In the genomic region with DNA sequence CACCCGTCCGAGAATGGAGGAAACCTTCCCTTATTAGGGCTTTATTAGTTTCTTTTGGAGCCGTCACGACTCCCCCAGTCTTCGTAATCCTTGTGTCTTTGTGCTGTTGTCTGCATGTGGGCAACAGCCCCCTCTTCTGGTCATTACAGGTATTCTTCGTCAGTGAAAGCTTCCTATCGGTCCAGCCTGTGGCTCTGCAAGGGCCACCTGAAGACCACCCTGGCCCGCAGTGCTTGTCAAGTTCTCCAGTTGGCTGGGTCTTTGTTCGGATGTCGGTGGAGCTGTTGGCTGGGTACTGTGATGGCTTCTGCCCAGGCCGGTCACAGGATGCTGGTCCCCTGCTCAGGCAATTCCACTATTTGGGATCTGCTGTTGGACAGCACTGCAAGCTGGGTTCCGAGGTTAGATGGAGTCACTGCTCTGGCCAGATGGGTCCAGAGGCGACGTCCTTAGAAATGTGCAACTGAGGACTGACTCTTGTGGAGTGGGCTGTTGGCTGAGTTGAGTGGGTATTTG, we compare ENCODE assay signal across 8 cellular contexts. TPM values are rescaled to one million over a fixed set of nuclear protein-coding genes. Genes with fewer than 3 reads are reported as not detected.
DNase-seq lines count a peak whose midpoint lies in the region; ATAC-seq and TF ChIP-seq lines count a peak whose summit lies in the region.

No MANE protein-coding gene starts in this region.

- H3K4me1 ChIP-seq in suprapubic skin, result no peaks in the 10 kb centered on the region

- H3K36me3 ChIP-seq in suprapubic skin, result peaks cover 68% of the 10 kb centered on the region

- 49% methylated on average over 13 of the region's 14 CpGs for WGBS in suprapubic skin

- H3K27me3 ChIP-seq in suprapubic skin, result no peaks in the 10 kb centered on the region

- H3K27ac ChIP-seq in suprapubic skin, result no peak overlapping the region

- peak; percentile 80 for TF ChIP-seq CTCF in AG09309 (IDR thresholded peaks at IDR 0.05; ENCODE audit: control insufficient read depth, insufficient read depth, low read depth, low read length, missing control alignments)
- peak; percentile 42 to 75 for TF ChIP-seq CTCF in suprapubic skin (IDR thresholded peaks at IDR 0.05)

- H3K4me3 ChIP-seq in AG09309 (ENCODE audit: control insufficient read depth, low read depth, low read length) (no peak overlapping the region), suprapubic skin (no peak overlapping the region)

- H3K9me3 ChIP-seq in suprapubic skin, result no peaks in the 10 kb centered on the region

- DNase-seq in AG09309 (ENCODE audit: low read depth), result peak; percentile 5
- DNase-seq in NCI-H2196 (lab: John Stamatoyannopoulos, UW; ENCODE audit: unreplicated experiment), result peak; percentile 38
- DNase-seq in activated CD4-positive, alpha-beta T cell treated with anti-CD3 and anti-CD28 coated beads, Interleukin-2, amount 50 U/mL, for 4 hours, result peak; percentile 27 to 36
- peak; percentile 60 for DNase-seq in epidermal melanocyte (ENCODE audit: insufficient read length, low spot score)
- DNase-seq in midbrain (lab: John Stamatoyannopoulos, UW), result peak; percentile 66
- no peak for DNase-seq in suprapubic skin (ENCODE audit: low spot score in 2 of 2)

- no peak for TF ChIP-seq POLR2A in suprapubic skin (IDR thresholded peaks at IDR 0.05)

- ATAC-seq in GM18909 (IDR thresholded peaks at IDR 0.05; ENCODE audit: poor library complexity, unreplicated experiment), result peak; percentile 55
- ATAC-seq in HG02623 (IDR thresholded peaks at IDR 0.05; ENCODE audit: unreplicated experiment), result no peak

- TF ChIP-seq EP300 in suprapubic skin (IDR thresholded peaks at IDR 0.05), result no peak

RNA-seq across cellular contexts. Expression of gene E2F6, which starts 19.2 kb away (rescaled TPM):
- 10 to 100 TPM in 2 of 4 donors, 1 to 10 TPM in 2; 9.3 to 15.7 (median 10.3) TPM for total RNA-seq in suprapubic skin

Comparison
In these comparisons a context has a peak if more than half of its experiments do, and no peak if none do; other contexts are left out.
1. DNase-seq: peak in AG09309 (single experiment), NCI-H2196 (single experiment), activated CD4-positive, alpha-beta T cell treated with anti-CD3 and anti-CD28 coated beads, Interleukin-2, amount 50 U/mL, for 4 hours (2 of 2), epidermal melanocyte (single experiment) and midbrain (single experiment); none in suprapubic skin (0 of 2).